8 cellular contexts compared by ENCODE assay signal in the genomic region with DNA sequence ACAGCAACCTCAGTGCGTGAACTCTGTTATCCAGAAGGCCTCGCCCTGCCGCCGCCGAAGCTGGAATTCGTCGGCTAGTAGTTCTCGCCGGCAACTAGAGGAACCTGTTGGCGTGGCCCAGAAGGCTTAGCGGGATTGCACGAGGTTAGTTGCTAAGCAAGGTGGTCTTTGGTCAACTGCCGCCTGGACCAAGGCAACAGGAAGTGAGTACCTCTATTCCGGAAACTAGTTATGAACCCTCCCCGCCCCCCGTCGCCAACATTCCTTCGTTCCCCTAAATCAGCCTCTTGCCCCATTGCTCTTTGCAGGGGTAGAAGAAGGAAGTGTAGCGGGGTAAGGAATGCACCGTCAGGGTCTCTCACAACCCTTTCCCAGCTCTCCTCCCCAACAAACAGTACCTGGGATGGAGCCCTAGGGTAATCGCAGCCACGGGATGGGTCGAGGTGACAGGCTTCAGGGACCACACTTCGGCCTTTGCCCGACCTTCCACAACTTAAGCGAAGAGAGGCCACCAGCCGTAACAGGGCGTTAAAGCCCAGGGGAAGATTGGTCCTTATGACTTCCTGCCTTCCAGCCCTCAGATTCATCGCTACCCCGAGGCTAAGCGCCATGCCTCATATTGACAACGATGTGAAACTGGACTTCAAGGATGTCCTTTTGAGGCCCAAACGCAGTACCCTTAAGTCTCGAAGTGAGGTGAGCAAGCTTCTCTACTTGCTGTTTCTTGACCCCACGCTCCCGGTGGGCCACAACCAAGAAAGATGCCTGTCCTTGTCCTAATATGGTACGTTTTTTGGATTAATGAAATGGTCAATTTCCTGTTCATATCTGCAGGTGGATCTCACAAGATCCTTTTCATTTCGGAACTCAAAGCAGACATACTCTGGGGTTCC. TPM values are rescaled to one million over a fixed set of nuclear protein-coding genes. Genes with fewer than 3 reads are reported as not detected.
DNase-seq lines count a peak whose midpoint lies in the region; ATAC-seq, FAIRE-seq and TF ChIP-seq lines count a peak whose summit lies in the region.

TSS of gene GMPR2 (plus strand) at position 285 of the 893 bp plus-strand sequence. CDS start at position 610, 325 bp downstream.

- H3K4me1 ChIP-seq in neuronal stem cell (ENCODE audit: control insufficient read depth in 2 of 2, insufficient read depth in 1 of 2, low read depth in 1 of 2, low read length in 2 of 2): peaks cover 9 to 11% of the 10 kb centered on the region in 2 donors

- no peaks in the 10 kb centered on the region for H3K9me3 ChIP-seq in WERI-Rb-1 (ENCODE audit: severe bottlenecking)
- H3K9me3 ChIP-seq in neuronal stem cell (replicated peaks in 1 of 2; ENCODE audit: control insufficient read depth in 2 of 2, insufficient read depth in 1 of 2, low read depth in 1 of 2, low read length in 2 of 2): no peaks in the 10 kb centered on the region

- no peak within 1 kb of the TSS for H2BK120ac ChIP-seq in neuronal stem cell (ENCODE audit: low read depth, low read length)

- DNase-seq in NCI-H2029 treated with DMSO at 0.1 percent for 48 hours (lab: John Stamatoyannopoulos, UW) (peak; percentile 46), NCI-H2029 (lab: John Stamatoyannopoulos, UW) (no peak), HTR-8/SVneo (ENCODE audit: insufficient read length, low spot score) (peak; percentile 45), WERI-Rb-1 (no peak), fibroblast of villous mesenchyme (ENCODE audit: low read depth) (no peak), neuronal stem cell (ENCODE audit: low spot score) (no peak), MV-4-11 (lab: John Stamatoyannopoulos, UW) (no peak)

- H3K27me3 ChIP-seq in WERI-Rb-1 (ENCODE audit: insufficient read depth, low read depth, severe bottlenecking): no peaks in the 10 kb centered on the region
- H3K27me3 ChIP-seq in neuronal stem cell (ENCODE audit: control insufficient read depth in 3 of 3, insufficient read depth in 3 of 3, low read depth in 1 of 3, low read length in 3 of 3): no peaks in the 10 kb centered on the region

- H4K8ac ChIP-seq in neuronal stem cell (ENCODE audit: low read depth, low read length): no peak within 1 kb of the TSS

- H3K36me3 ChIP-seq in WERI-Rb-1 (peaks cover 35% of the 10 kb centered on the region), neuronal stem cell (replicated peaks in 1 of 2; ENCODE audit: control insufficient read depth in 2 of 2, insufficient read depth in 2 of 2, low read length in 2 of 2) (peaks cover 16 to 50% of the 10 kb centered on the region in 2 donors)

- no CpG with 5 or more reads among the region's 38 CpGs for WGBS in neuronal stem cell (ENCODE audit: extremely low coverage in 2 of 2, insufficient read length in 2 of 2, insufficient replicate concordance in 1 of 2), 2 donors

- no peak within 1 kb of the TSS for H3K4ac ChIP-seq in neuronal stem cell (ENCODE audit: low read length)

- peak within 1 kb of the TSS; percentile 12 for H2AK5ac ChIP-seq in neuronal stem cell (ENCODE audit: low read depth, low read length)

- peak; percentile 45 for ATAC-seq in GM21526 (IDR thresholded peaks at IDR 0.05; ENCODE audit: low FRiP score, unreplicated experiment)

- peaks cover 5% of the 10 kb centered on the region for H3K79me1 ChIP-seq in neuronal stem cell (ENCODE audit: low read depth, low read length)

- H4K91ac ChIP-seq in neuronal stem cell (ENCODE audit: low read depth, low read length, poor library complexity): no peak within 1 kb of the TSS

- peak within 1 kb of the TSS; percentile 92 for H3K9ac ChIP-seq in neuronal stem cell (ENCODE audit: low read depth, low read length, poor library complexity)

- TF ChIP-seq CTCF in WERI-Rb-1 (IDR thresholded peaks at IDR 0.05; ENCODE audit: low read depth, low read length): no peak
- no peak for TF ChIP-seq CTCF in fibroblast of villous mesenchyme (IDR thresholded peaks at IDR 0.05; ENCODE audit: insufficient read depth, low read depth, low read length)

- no peak for FAIRE-seq in HTR-8/SVneo (lab: Jason Lieb, UNC)

- H3K14ac ChIP-seq in neuronal stem cell (ENCODE audit: low read length): peak within 1 kb of the TSS; percentile 87

- peak within 1 kb of the TSS; percentile 8 for H3K23ac ChIP-seq in neuronal stem cell (ENCODE audit: low read depth, low read length, poor library complexity)

- peak within 1 kb of the TSS; percentile 35 for H2BK15ac ChIP-seq in neuronal stem cell (ENCODE audit: low read length)

- peak within 1 kb of the TSS; percentile 14 for H2BK5ac ChIP-seq in neuronal stem cell (ENCODE audit: low read length)

- H3K18ac ChIP-seq in neuronal stem cell (ENCODE audit: low read length): peak within 1 kb of the TSS; percentile 99

- peak within 1 kb of the TSS; percentile 99 for H2AFZ ChIP-seq in neuronal stem cell (ENCODE audit: low read length)

- H3K4me2 ChIP-seq in neuronal stem cell (ENCODE audit: insufficient read depth, low read length, poor library complexity, severe bottlenecking): peak within 1 kb of the TSS; percentile 90

- H2BK12ac ChIP-seq in neuronal stem cell (ENCODE audit: low read length): no peak within 1 kb of the TSS

- H3K27ac ChIP-seq in WERI-Rb-1 (peak within 1 kb of the TSS; percentile 93), neuronal stem cell (replicated peaks; ENCODE audit: low read length) (peak within 1 kb of the TSS; percentile 94)

- H3K4me3 ChIP-seq in WERI-Rb-1 (ENCODE audit: low read depth, low read length) (peak within 1 kb of the TSS; percentile 71), fibroblast of villous mesenchyme (ENCODE audit: low read depth, low read length) (peak within 1 kb of the TSS; percentile 93), neuronal stem cell (ENCODE audit: low read length in 2 of 2) (peak within 1 kb of the TSS; percentile 86 to 87)

RNA-seq across cellular contexts. Expression of gene GMPR2, which starts in this region (rescaled TPM):
- total RNA-seq in fibroblast of villous mesenchyme: 76.7 and 87.7 TPM in 2 replicates
- polyA plus RNA-seq in neuronal stem cell (2013, experiment 1 of 2): 59.3 TPM
- polyA plus RNA-seq in neuronal stem cell (2013, experiment 2 of 2): 60.1 TPM

Comparison
In these comparisons a context has a peak if more than half of its experiments do, and no peak if none do; other contexts are left out.
1. DNase-seq: peak in NCI-H2029 treated with DMSO at 0.1 percent for 48 hours (single experiment) and HTR-8/SVneo (single experiment); none in NCI-H2029 (single experiment), WERI-Rb-1 (single experiment), fibroblast of villous mesenchyme (single experiment), neuronal stem cell (single experiment) and MV-4-11 (single experiment).
2. Peak in every context shown above with its lines, with median percentiles within 50 percentile points of each other: H3K4me3 ChIP-seq.